In the genomic region with DNA sequence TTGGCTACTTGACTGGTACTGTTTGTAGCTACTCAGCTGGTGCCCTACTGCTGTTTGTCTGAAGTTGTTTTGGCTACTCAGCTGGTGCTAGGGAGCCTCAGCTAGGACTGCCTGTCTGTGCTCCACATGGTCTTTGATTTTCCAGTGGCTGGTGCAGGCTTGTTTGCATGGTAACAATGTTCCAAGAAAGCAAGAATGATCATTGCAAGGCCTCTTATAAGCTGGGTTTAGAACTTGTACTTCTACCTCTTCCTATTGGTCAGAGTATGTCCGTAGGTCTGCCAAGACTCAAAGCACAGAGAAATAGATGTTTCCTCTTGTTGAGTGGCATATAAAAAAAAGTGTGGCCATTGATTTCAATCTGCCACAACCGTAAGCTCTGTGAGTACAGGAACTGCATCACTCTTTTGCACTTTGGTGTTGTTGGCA, we compare ENCODE assay signal across 13 cellular contexts. TPM values are rescaled to one million over a fixed set of nuclear protein-coding genes. Genes with fewer than 3 reads are reported as not detected.
DNase-seq lines count a peak whose midpoint lies in the region; ATAC-seq, FAIRE-seq and TF ChIP-seq lines count a peak whose summit lies in the region.
"Had no signal": no experiment of that assay in that cellular context is flagged by ENCODE, and none has a peak within 500 bp of the region (broad histone marks: within the 10 kb centered on the region; RNA-seq: fewer than 3 reads in every experiment).

No MANE protein-coding gene starts in this region.

- H3K9me3 Mint-ChIP-seq in activated naive CD4-positive, alpha-beta T cell treated with anti-CD3 and anti-CD28 coated beads, Interleukin-2, amount 10 ng/mL, durations not matched to agents 7 days and 5 days: peaks cover 11% of the 10 kb centered on the region
- H3K9me3 Mint-ChIP-seq in WTC11: peaks cover 24% of the 10 kb centered on the region
- peaks cover 11 to 13% of the 10 kb centered on the region in 2 donors for H3K9me3 Mint-ChIP-seq in stimulated activated naive B cell treated with anti-CD40 and anti-IgM and Interleukin-4, amounts not matched to agents 10 μg/mL and 1 μg/mL and 100 μg/mL, for 72 hours

- H3K4me1 Mint-ChIP-seq in activated naive CD4-positive, alpha-beta T cell treated with anti-CD3 and anti-CD28 coated beads, Interleukin-2, amount 10 ng/mL, durations not matched to agents 7 days and 5 days: peaks cover 73% of the 10 kb centered on the region
- H3K4me1 Mint-ChIP-seq in WTC11: 0 out of 2 replicates have a peak, but pooled peaks cover 2% of the 10 kb centered on the region
- H3K4me1 Mint-ChIP-seq in stimulated activated naive B cell treated with anti-CD40 and anti-IgM and Interleukin-4, amounts not matched to agents 10 μg/mL and 1 μg/mL and 100 μg/mL, for 72 hours: peaks cover 55 to 82% of the 10 kb centered on the region in 2 donors

- POLR2A ChIA-PET in WTC11 (lab: Charles Lee): no interaction called here

- no peak for FAIRE-seq in HTR-8/SVneo (lab: Jason Lieb, UNC)

- no peak overlapping the region for H3K4me3 ChIP-seq in fibroblast of pulmonary artery (replicated peaks; ENCODE audit: low read depth, low read length)
- H3K4me3 ChIP-seq: suprapubic skin had no signal

- CTCF ChIA-PET in activated naive CD4-positive, alpha-beta T cell treated with anti-CD3 and anti-CD28 coated beads, Interleukin-2, amount 10 ng/mL, durations not matched to agents 7 days and 5 days (lab: Charles Lee): interaction anchor here (1.5 to 1.7 kb wide), 2 partner anchors 10 to 23 kb away, joined by 4 to 5 read pairs; no protein-coding TSS in a partner anchor
- CTCF ChIA-PET in WTC11 (lab: Charles Lee): interaction anchor here (1.4 kb wide), 1 partner anchor 60 kb away, joined by 3 read pairs; no protein-coding TSS in a partner anchor

- H3K27ac Mint-ChIP-seq in activated naive CD4-positive, alpha-beta T cell treated with anti-CD3 and anti-CD28 coated beads, Interleukin-2, amount 10 ng/mL, durations not matched to agents 7 days and 5 days: peak overlapping the region; percentile 15
- H3K27ac Mint-ChIP-seq in WTC11: no peak overlapping the region
- H3K27ac Mint-ChIP-seq in stimulated activated naive B cell treated with anti-CD40 and anti-IgM and Interleukin-4, amounts not matched to agents 10 μg/mL and 1 μg/mL and 100 μg/mL, for 72 hours: peak overlapping the region; percentile 85

- ATAC-seq in WTC11 (peak; percentile 70), HG03571 (IDR thresholded peaks at IDR 0.05; ENCODE audit: unreplicated experiment) (no peak)
- ATAC-seq in stimulated activated naive B cell treated with anti-CD40 and anti-IgM and Interleukin-4, amounts not matched to agents 10 μg/mL and 1 μg/mL and 100 μg/mL, for 72 hours (replicated peaks): peak in 1 of 2 donors; percentile 13
- ATAC-seq: PC-3 had no signal

- no peak for DNase-seq in activated naive CD4-positive, alpha-beta T cell treated with anti-CD3 and anti-CD28 coated beads, Interleukin-2, amount 10 ng/mL, durations not matched to agents 7 days and 5 days
- DNase-seq in activated naive CD4-positive, alpha-beta T cell (lab: John Stamatoyannopoulos, UW): no peak
- DNase-seq in WTC11 (ENCODE audit: low spot score): no peak
- peak; percentile 21 for DNase-seq in fibroblast of pulmonary artery (ENCODE audit: low read depth)
- DNase-seq in stimulated activated naive B cell treated with anti-CD40 and anti-IgM and Interleukin-4, amounts not matched to agents 10 μg/mL and 1 μg/mL and 100 μg/mL, for 72 hours: no peak
- no peak for DNase-seq in HTR-8/SVneo (ENCODE audit: insufficient read length, low spot score)
- DNase-seq in HuH-7 (ENCODE audit: low spot score): no peak
- DNase-seq: AML-193, KG1, PC-3, WERI-Rb-1 had no signal

- no peaks in the 10 kb centered on the region for H3K27me3 Mint-ChIP-seq in activated naive CD4-positive, alpha-beta T cell treated with anti-CD3 and anti-CD28 coated beads, Interleukin-2, amount 10 ng/mL, durations not matched to agents 7 days and 5 days
- H3K27me3 Mint-ChIP-seq in WTC11 (ENCODE audit: low read depth): no peaks in the 10 kb centered on the region
- H3K27me3 Mint-ChIP-seq in stimulated activated naive B cell treated with anti-CD40 and anti-IgM and Interleukin-4, amounts not matched to agents 10 μg/mL and 1 μg/mL and 100 μg/mL, for 72 hours: no peaks in the 10 kb centered on the region

- peaks cover 45% of the 10 kb centered on the region for H3K36me3 Mint-ChIP-seq in activated naive CD4-positive, alpha-beta T cell treated with anti-CD3 and anti-CD28 coated beads, Interleukin-2, amount 10 ng/mL, durations not matched to agents 7 days and 5 days
- H3K36me3 Mint-ChIP-seq in WTC11: peaks cover 9% of the 10 kb centered on the region
- H3K36me3 Mint-ChIP-seq in stimulated activated naive B cell treated with anti-CD40 and anti-IgM and Interleukin-4, amounts not matched to agents 10 μg/mL and 1 μg/mL and 100 μg/mL, for 72 hours: peaks cover 40 to 59% of the 10 kb centered on the region in 2 donors

- TF ChIP-seq CTCF in WTC11 (IDR thresholded peaks at IDR 0.05) (no peak), fibroblast of pulmonary artery (IDR thresholded peaks at IDR 0.05; ENCODE audit: low read length, missing control alignments) (no peak)

- H3K4me3 Mint-ChIP-seq in activated naive CD4-positive, alpha-beta T cell treated with anti-CD3 and anti-CD28 coated beads, Interleukin-2, amount 10 ng/mL, durations not matched to agents 7 days and 5 days: no peak overlapping the region
- no peak overlapping the region for H3K4me3 Mint-ChIP-seq in WTC11
- H3K4me3 Mint-ChIP-seq in stimulated activated naive B cell treated with anti-CD40 and anti-IgM and Interleukin-4, amounts not matched to agents 10 μg/mL and 1 μg/mL and 100 μg/mL, for 72 hours: peak overlapping the region; percentile 54 to 63

TF ChIP-seq in WTC11, 78 proteins besides CTCF, POLR2A, EP300 and RAD21:
- no peak for TF ChIP-seq HMGA2 (CRISPR knock-in tag; IDR thresholded peaks at IDR 0.05)
- TF ChIP-seq ELF4 (CRISPR knock-in tag; IDR thresholded peaks at IDR 0.05; ENCODE audit: low read depth): no peak
- no peak for TF ChIP-seq MYBL2 (CRISPR knock-in tag; IDR thresholded peaks at IDR 0.05)

RNA-seq across cellular contexts. Expression of a gene that starts 17.6 kb away (rescaled TPM):
- 5.6 to 7.6 TPM (median 5.9 TPM) in 3 replicates for total RNA-seq in WTC11 (2021)

Comparison
In these comparisons a context has a peak if more than half of its experiments do, and no peak if none do; other contexts are left out.
1. H3K4me3 Mint-ChIP-seq: peak in stimulated activated naive B cell treated with anti-CD40 and anti-IgM and Interleukin-4, amounts not matched to agents 10 μg/mL and 1 μg/mL and 100 μg/mL, for 72 hours (2 of 2); none in activated naive CD4-positive, alpha-beta T cell treated with anti-CD3 and anti-CD28 coated beads, Interleukin-2, amount 10 ng/mL, durations not matched to agents 7 days and 5 days (single experiment) and WTC11 (single experiment).